8 cellular contexts compared by ENCODE assay signal in the genomic region with DNA sequence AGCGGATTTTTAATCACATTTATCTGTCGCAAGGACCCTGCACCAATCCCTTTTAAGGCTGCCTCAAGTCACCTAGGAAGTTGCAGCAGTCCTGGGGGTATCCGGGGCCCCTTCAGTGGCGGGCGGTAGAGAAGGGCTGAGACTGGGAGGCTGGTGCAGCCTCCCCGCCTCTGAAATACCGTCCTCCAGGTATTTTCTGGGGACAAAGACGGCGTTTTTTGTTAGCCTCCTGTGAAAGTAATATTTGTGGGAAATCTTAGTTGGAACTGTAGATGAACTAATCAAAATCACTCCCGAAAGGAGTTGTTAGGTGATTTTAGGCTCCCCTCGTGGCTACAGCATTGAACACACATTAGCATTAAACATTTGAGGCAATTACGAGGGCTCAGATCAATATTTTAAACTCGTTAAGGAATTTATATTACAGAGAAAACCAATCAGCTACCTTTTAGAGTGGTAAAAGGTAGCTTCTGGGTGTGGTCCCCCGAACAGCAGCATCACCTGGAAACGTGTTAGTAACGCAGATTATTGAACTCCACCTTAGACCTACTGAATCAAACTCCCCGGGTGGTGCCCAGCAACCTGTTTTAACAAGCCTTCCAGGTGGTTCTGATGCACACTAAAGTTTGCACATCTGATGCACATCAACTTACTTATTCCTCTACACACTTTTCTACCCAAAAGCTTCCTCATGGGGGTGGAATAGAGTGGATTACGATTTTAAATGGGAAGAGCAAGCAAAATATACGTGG. TPM values are rescaled to one million over a fixed set of nuclear protein-coding genes. Genes with fewer than 3 reads are reported as not detected.
A peak's percentile ranks its signal among the peaks of the same experiment; 100 is the strongest.
DNase-seq lines count a peak whose midpoint lies in the region; ATAC-seq, FAIRE-seq and TF ChIP-seq lines count a peak whose summit lies in the region.

No MANE protein-coding gene starts in this region.

- H3K27ac ChIP-seq in HUES48 (ENCODE audit: low read depth, low read length) (peak overlapping the region; percentile 80), keratinocyte (ENCODE audit: control insufficient read depth, insufficient read depth, low read length) (peak overlapping the region; percentile 94), subcutaneous abdominal adipose tissue (ENCODE audit: low read depth, low read length) (peak overlapping the region; percentile 98)

- peaks cover 27% of the 10 kb centered on the region for H3K79me2 ChIP-seq in keratinocyte (ENCODE audit: control insufficient read depth, insufficient read depth, low read length)

- TF ChIP-seq CTCF in AG04449 (IDR thresholded peaks at IDR 0.05; ENCODE audit: insufficient read depth, low read length, missing control alignments) (no peak), keratinocyte (optimal IDR thresholded peaks at IDR 0.05 in 1 of 3, IDR thresholded peaks at IDR 0.05 in 1 of 3, conservative IDR thresholded peaks at IDR 0.05 in 1 of 3; ENCODE audit: extremely low read depth in 1 of 3, insufficient read depth in 2 of 3, low read length in 3 of 3) (no peak)

- ATAC-seq in GM19397 (IDR thresholded peaks at IDR 0.05; ENCODE audit: unreplicated experiment) (peak; percentile 25), GM18870 (IDR thresholded peaks at IDR 0.05; ENCODE audit: unreplicated experiment) (no peak)

- peak overlapping the region; percentile 25 for H2AFZ ChIP-seq in keratinocyte (ENCODE audit: control insufficient read depth, low read length)

- H3K27me3 ChIP-seq in HUES48 (ENCODE audit: control insufficient read depth, insufficient read depth, low read length) (no peaks in the 10 kb centered on the region), adipocyte (replicated peaks; ENCODE audit: control insufficient read depth, insufficient read depth, low read length) (no peaks in the 10 kb centered on the region), keratinocyte (ENCODE audit: control insufficient read depth, extremely low read depth, insufficient read depth, low read length) (no peaks in the 10 kb centered on the region), subcutaneous abdominal adipose tissue (ENCODE audit: control insufficient read depth in 5 of 5, insufficient read depth in 4 of 5, low read length in 5 of 5) (no peaks in the 10 kb centered on the region)

- H3K9me3 ChIP-seq in HUES48 (ENCODE audit: control insufficient read depth, insufficient read depth, low read length) (no peaks in the 10 kb centered on the region), adipocyte (ENCODE audit: control insufficient read depth, low read length) (no peaks in the 10 kb centered on the region), keratinocyte (ENCODE audit: control insufficient read depth, low read depth, low read length) (no peaks in the 10 kb centered on the region), subcutaneous abdominal adipose tissue (ENCODE audit: control insufficient read depth in 5 of 5, low read length in 5 of 5) (no peaks in the 10 kb centered on the region)

- H3K36me3 ChIP-seq in HUES48 (ENCODE audit: control insufficient read depth, insufficient read depth, low read length) (no peaks in the 10 kb centered on the region), adipocyte (ENCODE audit: control insufficient read depth, insufficient read depth, low read length, severe bottlenecking) (no peaks in the 10 kb centered on the region), keratinocyte (ENCODE audit: control insufficient read depth in 2 of 2, extremely low read depth in 1 of 2, insufficient read depth in 2 of 2, low read length in 2 of 2) (no peaks in the 10 kb centered on the region), subcutaneous abdominal adipose tissue (ENCODE audit: control insufficient read depth in 5 of 5, insufficient read depth in 5 of 5, low read length in 5 of 5) (no peaks in the 10 kb centered on the region)

- DNase-seq in AG04449 (ENCODE audit: low read depth, low spot score) (no peak), adipocyte (ENCODE audit: low read depth) (no peak), keratinocyte (ENCODE audit: low read depth, low spot score) (no peak), ACHN (no peak)

- CTCF ChIA-PET in AG04449 (lab: Yijun Ruan, JAX), result no interaction called here

- peak; percentile 68 for FAIRE-seq in keratinocyte (lab: Jason Lieb, UNC)

- H3K9me1 ChIP-seq in keratinocyte (ENCODE audit: control insufficient read depth, extremely low read depth, insufficient read depth, low read length), result no peaks in the 10 kb centered on the region

- H3K4me1 ChIP-seq in HUES48 (ENCODE audit: control insufficient read depth, insufficient read depth, low read length), result peaks cover 20% of the 10 kb centered on the region; the same call in 1 of the 2 replicates
- H3K4me1 ChIP-seq in adipocyte (ENCODE audit: control insufficient read depth, insufficient read depth, low read length), result peaks cover 23% of the 10 kb centered on the region
- peaks cover 17% of the 10 kb centered on the region for H3K4me1 ChIP-seq in keratinocyte (ENCODE audit: control insufficient read depth, extremely low read depth, insufficient read depth, low read length)
- peaks cover 4 to 28% (median 23%) of the 10 kb centered on the region in 5 donors for H3K4me1 ChIP-seq in subcutaneous abdominal adipose tissue (ENCODE audit: control insufficient read depth in 5 of 5, insufficient read depth in 5 of 5, low read length in 5 of 5)

- peak overlapping the region; percentile 93 for H3K4me3 ChIP-seq in AG04449 (ENCODE audit: low read depth, low read length)
- H3K4me3 ChIP-seq in HUES48 (ENCODE audit: low read depth, low read length), result peak overlapping the region; percentile 97
- H3K4me3 ChIP-seq in adipocyte (ENCODE audit: low read length), result peak overlapping the region; percentile 88
- peak overlapping the region; percentile 77 to 86 (median 78) for H3K4me3 ChIP-seq in keratinocyte (ENCODE audit: control insufficient read depth in 2 of 3, extremely low read depth in 1 of 3, insufficient read depth in 2 of 3, low read depth in 1 of 3, low read length in 3 of 3)
- H3K4me3 ChIP-seq in subcutaneous abdominal adipose tissue (ENCODE audit: low read depth in 1 of 5, low read length in 5 of 5), result peak overlapping the region; percentile 73 to 91 (median 85)

- in situ Hi-C loops in ACHN (cut with HindIII; ENCODE audit: low pct_ligation_motif_present, low pct_unique_long_range_greater_than_20kb, low sequenced_read_pairs), result no loop called here

- peak overlapping the region; percentile 100 for H3K4me2 ChIP-seq in keratinocyte (ENCODE audit: control insufficient read depth, extremely low read depth, insufficient read depth, low read depth, low read length)

- no peaks in the 10 kb centered on the region for H4K20me1 ChIP-seq in keratinocyte (ENCODE audit: control insufficient read depth, extremely low read depth, insufficient read depth, low read length)

- H3K9ac ChIP-seq in HUES48 (ENCODE audit: low read depth, low read length) (peak overlapping the region; percentile 64), adipocyte (ENCODE audit: low read length) (peak overlapping the region; percentile 82), keratinocyte (ENCODE audit: control insufficient read depth, extremely low read depth, insufficient read depth, low read length) (peak overlapping the region; percentile 94), subcutaneous abdominal adipose tissue (ENCODE audit: low read length in 5 of 5) (peak overlapping the region in 4 of 5 donors; percentile 66 to 92 (median 84))

- POLR2A ChIA-PET in AG04449 (lab: Yijun Ruan, JAX), result interaction anchor here (1.0 kb wide), 1 partner anchor 79 kb away, joined by 3 read pairs; no protein-coding TSS in a partner anchor

- dilution Hi-C loops in keratinocyte (cut with MboI; ENCODE audit: extremely low pct_ligation_motif_present, low sequenced_read_pairs), result no loop called here

RNA-seq across cellular contexts. Expression of a gene that starts 0.5 kb away (rescaled TPM):
- polyA plus RNA-seq in keratinocyte, result 124 to 144 TPM (median 143 TPM) in 3 replicates
- polyA plus RNA-seq in keratinocyte (2011; ENCODE audit: low read depth), result 56.5 TPM
- polyA plus RNA-seq in keratinocyte (2011; cell fraction: cytosol; rRNA removed), result 118 and 157 TPM in 2 replicates
- polyA plus RNA-seq in keratinocyte (2011; cell fraction: nucleus; rRNA removed), result 117 and 119 TPM in 2 replicates
- 81.6 and 104 TPM in 2 replicates for polyA plus RNA-seq in keratinocyte (2012; ENCODE audit: low replicate concordance)
- 126 to 129 TPM (median 127 TPM) in 3 replicates for polyA minus RNA-seq in keratinocyte
- 76.2 TPM for polyA minus RNA-seq in keratinocyte (2011; cell fraction: cytosol; rRNA and poly(A)+ RNA removed)
- 54.2 and 83.2 TPM in 2 replicates for polyA minus RNA-seq in keratinocyte (2011; cell fraction: nucleus; rRNA and poly(A)+ RNA removed)

RNA-seq across cellular contexts. Expression of a gene that starts 19.0 kb away (rescaled TPM):
- 0.39 to 1.3 TPM (median 1.3 TPM) in 3 replicates for polyA plus RNA-seq in keratinocyte
- polyA plus RNA-seq in keratinocyte (2011; ENCODE audit: low read depth), result 0.39 TPM
- polyA plus RNA-seq in keratinocyte (2011; cell fraction: cytosol; rRNA removed), result 0.19 and 0.21 TPM in 2 replicates
- polyA plus RNA-seq in keratinocyte (2011; cell fraction: nucleus; rRNA removed), result 4.2 and 4.5 TPM in 2 replicates
- polyA plus RNA-seq in keratinocyte (2012; ENCODE audit: low replicate concordance), result 0.23 and 0.87 TPM in 2 replicates
- 0.16 to 1.9 TPM (median 1.6 TPM) in 3 replicates for polyA minus RNA-seq in keratinocyte
- not detected for polyA minus RNA-seq in keratinocyte (2011; cell fraction: cytosol; rRNA and poly(A)+ RNA removed)
- polyA minus RNA-seq in keratinocyte (2011; cell fraction: nucleus; rRNA and poly(A)+ RNA removed), result 3.0 and 5.1 TPM in 2 replicates

RNA-seq across cellular contexts. Expression of a gene that starts 55.7 kb away (rescaled TPM):
- polyA plus RNA-seq in keratinocyte, result 0.60 to 4.4 TPM (median 2.1 TPM) in 3 replicates
- polyA plus RNA-seq in keratinocyte (2011; ENCODE audit: low read depth), result 4.8 TPM
- polyA plus RNA-seq in keratinocyte (2011; cell fraction: cytosol; rRNA removed), result 0.27 and 0.61 TPM in 2 replicates
- polyA plus RNA-seq in keratinocyte (2011; cell fraction: nucleus; rRNA removed), result 12.5 and 14.9 TPM in 2 replicates
- polyA plus RNA-seq in keratinocyte (2012; ENCODE audit: low replicate concordance), result 0.61 and 3.4 TPM in 2 replicates
- 2.8 to 3.2 TPM in 2 of 3 replicates, not detected in the other for polyA minus RNA-seq in keratinocyte
- polyA minus RNA-seq in keratinocyte (2011; cell fraction: cytosol; rRNA and poly(A)+ RNA removed), result not detected
- 2.6 and 5.0 TPM in 2 replicates for polyA minus RNA-seq in keratinocyte (2011; cell fraction: nucleus; rRNA and poly(A)+ RNA removed)
